Comparison of ENCODE assay signal across 11 cellular contexts in genomic region chr4:30837131-30837539, GRCh38.
DNase-seq lines count a peak whose midpoint lies in the region; TF ChIP-seq lines count a peak whose summit lies in the region.
"Had no signal": no experiment of that assay in that cellular context is flagged by ENCODE, and none has a peak within 500 bp of the region (broad histone marks: within the 10 kb centered on the region; RNA-seq: fewer than 3 reads in every experiment).

No MANE protein-coding gene starts in this region.

- no peaks in the 10 kb centered on the region for H3K27me3 ChIP-seq in mammary epithelial cell (ENCODE audit: insufficient read depth, low read length)
- H3K27me3 ChIP-seq in SJCRH30, result no peaks in the 10 kb centered on the region
- no peaks in the 10 kb centered on the region for H3K27me3 ChIP-seq in iPS-20b (ENCODE audit: insufficient read depth, low read length)
- H3K27me3 ChIP-seq in smooth muscle cell (ENCODE audit: low read depth), result no peaks in the 10 kb centered on the region
- H3K27me3 ChIP-seq: upper lobe of left lung had no signal

- peaks cover 28% of the 10 kb centered on the region for H3F3A ChIP-seq in smooth muscle cell (ENCODE audit: low read depth)

- H3K4me3 Mint-ChIP-seq in MCF 10A (ENCODE audit: unreplicated experiment), result no peak overlapping the region
- H3K4me3 Mint-ChIP-seq in activated naive CD4-positive, alpha-beta T cell treated with anti-CD3 and anti-CD28 coated beads for 36 hours, result no peak overlapping the region
- H3K4me3 Mint-ChIP-seq: naive thymus-derived CD4-positive, alpha-beta T cell had no signal

- no peak overlapping the region for H2AFZ ChIP-seq in mammary epithelial cell (ENCODE audit: low read depth, low read length)
- H2AFZ ChIP-seq in smooth muscle cell (ENCODE audit: low read depth), result no peak overlapping the region

- H3K4me1 ChIP-seq in mammary epithelial cell (ENCODE audit: insufficient read depth, low read length) (peaks cover 7% of the 10 kb centered on the region), SJCRH30 (peaks cover 57% of the 10 kb centered on the region), iPS-20b (ENCODE audit: insufficient read depth, low read length) (peaks cover 41% of the 10 kb centered on the region), smooth muscle cell (ENCODE audit: low read depth) (peaks cover 42% of the 10 kb centered on the region)
- H3K4me1 ChIP-seq: upper lobe of left lung had no signal

- in situ Hi-C loops in mammary epithelial cell (cut with MboI; ENCODE audit: low sequenced_read_pairs in 2 of 2), result no loop called here

- H3K36me3 ChIP-seq in mammary epithelial cell (ENCODE audit: insufficient read depth, low read length) (no peaks in the 10 kb centered on the region), SJCRH30 (peaks cover 3% of the 10 kb centered on the region), iPS-20b (ENCODE audit: insufficient read depth, low read depth, low read length) (no peaks in the 10 kb centered on the region), smooth muscle cell (ENCODE audit: low read depth) (no peaks in the 10 kb centered on the region)
- H3K36me3 ChIP-seq: upper lobe of left lung had no signal

- peaks cover 24% of the 10 kb centered on the region for H3K4me1 Mint-ChIP-seq in MCF 10A (ENCODE audit: insufficient read depth, unreplicated experiment)
- no peaks in the 10 kb centered on the region for H3K4me1 Mint-ChIP-seq in activated naive CD4-positive, alpha-beta T cell treated with anti-CD3 and anti-CD28 coated beads for 36 hours (ENCODE audit: low read depth)
- H3K4me1 Mint-ChIP-seq: naive thymus-derived CD4-positive, alpha-beta T cell had no signal

- no peak overlapping the region for H3K27ac Mint-ChIP-seq in MCF 10A (ENCODE audit: low read depth, unreplicated experiment)
- H3K27ac Mint-ChIP-seq in activated naive CD4-positive, alpha-beta T cell treated with anti-CD3 and anti-CD28 coated beads for 36 hours, result no peak overlapping the region
- H3K27ac Mint-ChIP-seq: naive thymus-derived CD4-positive, alpha-beta T cell had no signal

- TF ChIP-seq CTCF in MCF 10A (IDR thresholded peaks at IDR 0.05; ENCODE audit: unreplicated experiment) (no peak), mammary epithelial cell (conservative IDR thresholded peaks at IDR 0.05 in 1 of 2, IDR thresholded peaks at IDR 0.05 in 1 of 2; ENCODE audit: extremely low read depth in 1 of 2, insufficient read depth in 1 of 2, low read depth in 1 of 2, low read length in 2 of 2) (no peak), smooth muscle cell (IDR thresholded peaks at IDR 0.05; ENCODE audit: borderline replicate concordance, insufficient read depth, poor library complexity, severe bottlenecking) (no peak)

- CTCF ChIA-PET in MCF 10A (lab: Yijun Ruan, JAX), result no interaction called here
- CTCF ChIA-PET in mammary epithelial cell (lab: Charles Lee; ENCODE audit: low non-redundant PET), result no interaction called here
- CTCF ChIA-PET in activated naive CD4-positive, alpha-beta T cell treated with anti-CD3 and anti-CD28 coated beads for 36 hours (lab: Charles Lee), result no interaction called here

- H3K36me3 Mint-ChIP-seq in MCF 10A (ENCODE audit: insufficient read depth, unreplicated experiment), result no peaks in the 10 kb centered on the region
- H3K36me3 Mint-ChIP-seq in activated naive CD4-positive, alpha-beta T cell treated with anti-CD3 and anti-CD28 coated beads for 36 hours (ENCODE audit: low read depth), result no peaks in the 10 kb centered on the region
- H3K36me3 Mint-ChIP-seq: naive thymus-derived CD4-positive, alpha-beta T cell had no signal

- H3K27ac ChIP-seq in mammary epithelial cell (ENCODE audit: insufficient read depth, low read depth, low read length), result no peak overlapping the region
- H3K27ac ChIP-seq in SJCRH30, result peak overlapping the region; percentile 12; the same call in 1 of the 2 replicates
- no peak overlapping the region for H3K27ac ChIP-seq in iPS-20b (ENCODE audit: low read length)
- H3K27ac ChIP-seq in smooth muscle cell (ENCODE audit: low read depth), result no peak overlapping the region
- H3K27ac ChIP-seq: upper lobe of left lung had no signal

- H4K20me1 ChIP-seq in mammary epithelial cell (ENCODE audit: insufficient read depth, low read length) (no peaks in the 10 kb centered on the region), smooth muscle cell (ENCODE audit: low read depth) (peaks cover 9% of the 10 kb centered on the region)

- no peaks in the 10 kb centered on the region for H3K27me3 Mint-ChIP-seq in MCF 10A (ENCODE audit: insufficient read depth, unreplicated experiment)
- H3K27me3 Mint-ChIP-seq in activated naive CD4-positive, alpha-beta T cell treated with anti-CD3 and anti-CD28 coated beads for 36 hours (ENCODE audit: low read depth), result no peaks in the 10 kb centered on the region
- H3K27me3 Mint-ChIP-seq: naive thymus-derived CD4-positive, alpha-beta T cell had no signal

- WGBS in mammary epithelial cell (ENCODE audit: low coverage, missing lambda C conversion rate), result 50% methylated on average over 2 of the region's 2 CpGs
- WGBS in smooth muscle cell (ENCODE audit: low lambda C conversion rate), result 10% methylated on average over 2 of the region's 2 CpGs

- no peak overlapping the region for H3K4me3 ChIP-seq in mammary epithelial cell (replicated peaks in 1 of 3; ENCODE audit: insufficient read depth in 1 of 3, low read depth in 2 of 3, low read length in 3 of 3)
- H3K4me3 ChIP-seq in SJCRH30, result no peak overlapping the region
- 0 out of 2 replicates have a peak overlapping the region, but pooled peaks have one; percentile 17 for H3K4me3 ChIP-seq in iPS-20b (ENCODE audit: low read length)
- H3K4me3 ChIP-seq in smooth muscle cell, result no peak overlapping the region
- H3K4me3 ChIP-seq: upper lobe of left lung had no signal

- no TSS peak for BruUV-seq in MCF 10A (replicated peaks; lab: Mats Ljungman, UMichigan)
- BruUV-seq in mammary epithelial cell (replicated peaks; lab: Mats Ljungman, UMichigan), result no TSS peak

- POLR2A ChIA-PET in MCF 10A (lab: Yijun Ruan, JAX), result no interaction called here

- H3K9ac ChIP-seq in mammary epithelial cell (ENCODE audit: insufficient read depth, low read length) (no peak overlapping the region), iPS-20b (ENCODE audit: low read depth, low read length) (no peak overlapping the region), smooth muscle cell (ENCODE audit: low read depth) (no peak overlapping the region)

- dilution Hi-C loops in mammary epithelial cell (cut with HindIII; ENCODE audit: low sequenced_read_pairs), result no loop called here

- DNase-seq in MCF 10A (ENCODE audit: unreplicated experiment) (peak; percentile 13), mammary epithelial cell (no peak), SJCRH30 (peak; percentile 64 to 84), smooth muscle cell (lab: John Stamatoyannopoulos, UW; ENCODE audit: unreplicated experiment) (no peak), amygdala (lab: John Stamatoyannopoulos, UW) (no peak), GF-D8 (lab: John Stamatoyannopoulos, UW) (no peak)
- DNase-seq in activated naive CD4-positive, alpha-beta T cell treated with anti-CD3 and anti-CD28 coated beads for 36 hours, result no peak
- DNase-seq: naive thymus-derived CD4-positive, alpha-beta T cell; NCI-H2227 treated with DMSO at 0.1 percent for 48 hours; upper lobe of left lung had no signal

- intact Hi-C loops in MCF 10A (cut with micrococcal nuclease), result no loop called here
- intact Hi-C loops in mammary epithelial cell (cut with micrococcal nuclease), result no loop called here
- intact Hi-C loops in activated naive CD4-positive, alpha-beta T cell treated with anti-CD3 and anti-CD28 coated beads for 36 hours (cut with micrococcal nuclease), result no loop called here

- no peak overlapping the region for H3K4me2 ChIP-seq in mammary epithelial cell (ENCODE audit: insufficient read depth, low read depth, low read length)
- peak overlapping the region; percentile 14 for H3K4me2 ChIP-seq in smooth muscle cell

- no peaks in the 10 kb centered on the region for H3K9me3 Mint-ChIP-seq in MCF 10A (ENCODE audit: unreplicated experiment)
- no peaks in the 10 kb centered on the region for H3K9me3 Mint-ChIP-seq in activated naive CD4-positive, alpha-beta T cell treated with anti-CD3 and anti-CD28 coated beads for 36 hours

- H3K9me3 ChIP-seq in mammary epithelial cell (replicated peaks; ENCODE audit: insufficient read depth, low read length) (no peaks in the 10 kb centered on the region), SJCRH30 (replicated peaks) (no peaks in the 10 kb centered on the region), iPS-20b (ENCODE audit: insufficient read depth, low read depth, low read length) (no peaks in the 10 kb centered on the region), smooth muscle cell (replicated peaks; ENCODE audit: low read depth) (no peaks in the 10 kb centered on the region)
- H3K9me3 ChIP-seq: upper lobe of left lung had no signal

- no peaks in the 10 kb centered on the region for H3K79me2 ChIP-seq in mammary epithelial cell (ENCODE audit: insufficient read depth, low read length)
- no peaks in the 10 kb centered on the region for H3K79me2 ChIP-seq in smooth muscle cell (ENCODE audit: low read depth)

Comparison
In these comparisons a context has a peak if more than half of its experiments do, and no peak if none do; other contexts are left out.
1. DNase-seq: peak in MCF 10A (single experiment) and SJCRH30 (2 of 2); none in mammary epithelial cell (single experiment), smooth muscle cell (single experiment), amygdala (0 of 56), GF-D8 (single experiment) and activated naive CD4-positive, alpha-beta T cell treated with anti-CD3 and anti-CD28 coated beads for 36 hours (single experiment).